Comparison of ENCODE assay signal across 16 cellular contexts in genomic region chr1:61839702-61840101, GRCh38.
DNase-seq lines count a peak whose midpoint lies in the region; ATAC-seq, FAIRE-seq and TF ChIP-seq lines count a peak whose summit lies in the region.
"Had no signal": no experiment of that assay in that cellular context is flagged by ENCODE, and none has a peak within 500 bp of the region (broad histone marks: within the 10 kb centered on the region; RNA-seq: fewer than 3 reads in every experiment).

No MANE protein-coding gene starts in this region.

- ATAC-seq in GM21526 (IDR thresholded peaks at IDR 0.05; ENCODE audit: low FRiP score, unreplicated experiment), result no peak
- ATAC-seq: activated T-helper 17 cell treated with anti-CD3 and anti-CD28 coated beads, Interleukin-2, amount 50 U/mL, for 72 hours; stimulated activated naive CD8-positive, alpha-beta T cell treated with anti-CD3 and anti-CD28 coated beads, Interleukin-15, amount 100 ng/mL, for 72 hours had no signal

- peaks cover 53% of the 10 kb centered on the region for H3K4me1 ChIP-seq in adipocyte (ENCODE audit: control insufficient read depth, insufficient read depth, low read length)
- H3K4me1 ChIP-seq in thyroid gland, result no peaks in the 10 kb centered on the region

- H3K9me3 ChIP-seq in adipocyte (ENCODE audit: control insufficient read depth, low read length) (no peaks in the 10 kb centered on the region), thyroid gland (no peaks in the 10 kb centered on the region)
- H3K9me3 ChIP-seq: psoas muscle had no signal

- DNase-seq in GM04504 (ENCODE audit: low read depth), result peak; percentile 24
- peak; percentile 77 for DNase-seq in adipocyte (ENCODE audit: low read depth)
- peak; percentile 65 for DNase-seq in fibroblast of pulmonary artery (ENCODE audit: low read depth)
- peak; percentile 44 for DNase-seq in retinal pigment epithelial cell (ENCODE audit: low read depth)
- DNase-seq in superior temporal gyrus (ENCODE audit: extremely low spot score), result no peak
- no peak for DNase-seq in thyroid gland
- DNase-seq in frontal cortex (ENCODE audit: low spot score in 2 of 2), result no peak
- DNase-seq: activated CD4-positive, alpha-beta T cell treated with anti-CD3 and anti-CD28 coated beads for 4 hours; DMS153; NCI-H2081; psoas muscle; stimulated activated CD4-positive, alpha-beta T cell treated with anti-CD3 and anti-CD28 coated beads, Interleukin-4, amount 100 ng/mL, for 4 hours; stimulated activated naive CD8-positive, alpha-beta T cell treated with anti-CD3 and anti-CD28 coated beads, Interleukin-15, amount 100 ng/mL, for 72 hours had no signal

- TF ChIP-seq CTCF in fibroblast of pulmonary artery (IDR thresholded peaks at IDR 0.05; ENCODE audit: low read length, missing control alignments) (no peak), retinal pigment epithelial cell (conservative IDR thresholded peaks at IDR 0.05; ENCODE audit: low read depth, low read length) (no peak), thyroid gland (IDR thresholded peaks at IDR 0.05) (no peak)

- H3K27me3 ChIP-seq in adipocyte (replicated peaks; ENCODE audit: control insufficient read depth, insufficient read depth, low read length), result no peaks in the 10 kb centered on the region
- H3K27me3 ChIP-seq in thyroid gland, result no peaks in the 10 kb centered on the region

- intact Hi-C loops in thyroid gland (cut with DNase I), result no loop called here

- H3K9ac ChIP-seq in adipocyte (ENCODE audit: low read length), result peak overlapping the region; percentile 60
- H3K9ac ChIP-seq: KMS-11 had no signal

- H3K36me3 ChIP-seq in adipocyte (ENCODE audit: control insufficient read depth, insufficient read depth, low read length, severe bottlenecking), result no peaks in the 10 kb centered on the region
- H3K36me3 ChIP-seq in thyroid gland, result no peaks in the 10 kb centered on the region

- no peak for TF ChIP-seq POLR2A in thyroid gland (IDR thresholded peaks at IDR 0.05)

- H3K4me3 ChIP-seq in adipocyte (ENCODE audit: low read length) (peak overlapping the region; percentile 29), fibroblast of pulmonary artery (replicated peaks; ENCODE audit: low read depth, low read length) (no peak overlapping the region), retinal pigment epithelial cell (ENCODE audit: low read length) (no peak overlapping the region), thyroid gland (replicated peaks in 1 of 3) (no peak overlapping the region)
- H3K4me3 ChIP-seq: psoas muscle had no signal

- WGBS in thyroid gland, 2 donors, result 78 to 79% methylated on average over 2 of the region's 2 CpGs

- no peak for FAIRE-seq in frontal cortex (lab: Jason Lieb, UNC)

- H3K27ac ChIP-seq in thyroid gland, result no peak overlapping the region
- H3K27ac ChIP-seq: KMS-11, psoas muscle had no signal

Comparison
In these comparisons a context has a peak if more than half of its experiments do, and no peak if none do; other contexts are left out.
1. DNase-seq: peak in GM04504 (single experiment), adipocyte (single experiment), fibroblast of pulmonary artery (single experiment) and retinal pigment epithelial cell (single experiment); none in superior temporal gyrus (single experiment), thyroid gland (0 of 2) and frontal cortex (0 of 2).